8 cellular contexts compared by ENCODE assay signal in genomic region chr10:37525410-37525809, GRCh38.
DNase-seq lines count a peak whose midpoint lies in the region; ATAC-seq and TF ChIP-seq lines count a peak whose summit lies in the region.
"Not testable (repeated sequence)": the region's sequence is repeated elsewhere in the genome, so short reads cannot be mapped to it uniquely, and the experiment has no call there.

No MANE protein-coding gene starts in this region.

- BruUV-seq in OCI-LY7 (replicated peaks; lab: Mats Ljungman, UMichigan) = not testable (repeated sequence)

- H3K9ac ChIP-seq in MM.1S (ENCODE audit: low read length) = not testable (repeated sequence)

- H3K4me1 ChIP-seq in MM.1S (ENCODE audit: low read length); OCI-LY7 (ENCODE audit: insufficient read depth, low read length, poor library complexity, severe bottlenecking); body of pancreas; left ventricle myocardium inferior: not testable (repeated sequence)

- H3K4me2 ChIP-seq in MM.1S (ENCODE audit: low read depth, low read length); OCI-LY7 (ENCODE audit: low read length): not testable (repeated sequence)

- H3K36me3 ChIP-seq in MM.1S (replicated peaks; ENCODE audit: insufficient read depth, low read length); OCI-LY7 (ENCODE audit: insufficient read depth, low read length); body of pancreas (replicated peaks in 1 of 2; ENCODE audit: insufficient read depth in 1 of 2, low read depth in 2 of 2); left ventricle myocardium inferior: not testable (repeated sequence)

- H3K9me2 ChIP-seq in MM.1S (replicated peaks; ENCODE audit: insufficient read depth, low read length); OCI-LY7 (ENCODE audit: insufficient read depth, low read length): not testable (repeated sequence)

- 0 out of 2 replicates have a peak, but pooled peaks have one; percentile 6 for TF ChIP-seq CTCF in MM.1S (IDR thresholded peaks at IDR 0.05; ENCODE audit: low read length)
- TF ChIP-seq CTCF in OCI-LY7 (conservative IDR thresholded peaks at IDR 0.05; ENCODE audit: low read length) = peak; percentile 73
- peak in 6 of 7 experiments; percentile 13 to 45 (median 34) for TF ChIP-seq CTCF in body of pancreas (IDR thresholded peaks at IDR 0.05)
- TF ChIP-seq CTCF in left ventricle myocardium inferior (IDR thresholded peaks at IDR 0.05; ENCODE audit: borderline replicate concordance) = peak; percentile 40

- not testable (repeated sequence) for H2AFZ ChIP-seq in MM.1S (ENCODE audit: low read length); OCI-LY7 (ENCODE audit: low read length)

- not testable (repeated sequence) for H3K9me3 ChIP-seq in MM.1S (replicated peaks; ENCODE audit: insufficient read depth, low read length); OCI-LY7 (ENCODE audit: low read length); body of pancreas; left ventricle myocardium inferior (replicated peaks)

- in situ Hi-C loops in SK-MEL-5 (cut with HindIII; ENCODE audit: low pct_unique_long_range_greater_than_20kb, low sequenced_read_pairs) = not testable (repeated sequence)

- POLR2A ChIA-PET in OCI-LY7 (lab: Charles Lee) = interaction anchor here (0.7 kb wide), 1 partner anchor 666 kb away, joined by 3 read pairs; no protein-coding TSS in a partner anchor

- H3K27ac ChIP-seq in MM.1S (ENCODE audit: low read length); OCI-LY7 (ENCODE audit: low read depth, low read length, poor library complexity, severe bottlenecking); body of pancreas; left ventricle myocardium inferior (replicated peaks): not testable (repeated sequence)

- CTCF ChIA-PET in OCI-LY7 (lab: Charles Lee; ENCODE audit: unreplicated experiment) = not testable (repeated sequence)

- not testable (repeated sequence) for H3K4me3 ChIP-seq in MM.1S (ENCODE audit: low read length); OCI-LY7 (ENCODE audit: low read depth, low read length, poor library complexity, severe bottlenecking); body of pancreas; left ventricle myocardium inferior

- intact Hi-C loops in OCI-LY7 (cut with micrococcal nuclease; ENCODE audit: unreplicated experiment) = loop anchor here (10.0 kb wide), 1 partner anchor 229 kb away; no protein-coding TSS in a partner anchor
- intact Hi-C loops in body of pancreas (cut with DNase I); left ventricle myocardium inferior (cut with micrococcal nuclease): not testable (repeated sequence)

- H3K27me3 ChIP-seq in MM.1S (replicated peaks; ENCODE audit: insufficient read depth, low read length); body of pancreas; left ventricle myocardium inferior (ENCODE audit: low read depth): not testable (repeated sequence)

- not testable (repeated sequence) for H4K20me1 ChIP-seq in MM.1S (ENCODE audit: insufficient read depth, low read length); OCI-LY7 (ENCODE audit: insufficient read depth, low read length)

- DNase-seq in DMS 273 (lab: John Stamatoyannopoulos, UW; ENCODE audit: unreplicated experiment) (peak; percentile 20), HT1080 (ENCODE audit: low read depth) (peak; percentile 40), OCI-LY7 (ENCODE audit: low spot score) (peak; percentile 27), SK-MEL-5 (ENCODE audit: low read depth, low spot score) (peak; percentile 28), body of pancreas (peak in 1 of 4 donors; percentile 3), stromal cell of bone marrow (ENCODE audit: low read depth) (peak; percentile 3)
- DNase-seq in MM.1S, left ventricle myocardium inferior: not testable (repeated sequence)

- TF ChIP-seq POLR2A in body of pancreas (IDR thresholded peaks at IDR 0.05) = not testable (repeated sequence)

- 14 to 17% methylated on average over 2 of the region's 2 CpGs for WGBS in body of pancreas, 2 donors

- not testable (repeated sequence) for H3F3A ChIP-seq in MM.1S (ENCODE audit: insufficient read depth, low read length)

- not testable (repeated sequence) for H3K79me2 ChIP-seq in MM.1S (ENCODE audit: low read length); OCI-LY7 (ENCODE audit: insufficient read depth, low read depth, low read length)

- ATAC-seq in body of pancreas = not testable (repeated sequence)

Comparison
In these comparisons a context has a peak if more than half of its experiments do, and no peak if none do; other contexts are left out.
1. CTCF ChIP-seq: peak in every context shown above with its lines; median percentile 73 in OCI-LY7; 40 in left ventricle myocardium inferior; 34 in body of pancreas; 6 in MM.1S.